Comparison of ENCODE assay signal across 19 cellular contexts in the genomic region with DNA sequence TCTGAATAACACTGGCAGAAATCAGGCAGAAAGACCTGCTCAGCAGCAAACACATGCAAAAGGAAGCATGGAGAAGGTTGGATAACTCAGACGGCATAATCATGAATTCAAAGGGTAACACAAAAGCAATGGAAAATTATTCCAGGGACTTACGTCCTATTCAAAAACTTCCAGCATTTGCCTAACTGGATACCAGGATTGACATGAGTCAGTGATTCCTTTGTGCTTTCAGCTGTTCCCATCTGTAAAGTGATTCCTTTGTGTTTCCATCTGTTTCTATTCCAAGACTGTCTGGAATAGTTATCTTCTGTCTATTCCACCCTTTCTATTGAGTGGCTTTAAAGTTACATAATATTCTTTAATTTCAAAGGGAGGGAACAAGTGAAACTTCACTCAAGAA.
"Had no signal": no experiment of that assay in that cellular context is flagged by ENCODE, and none has a peak within 500 bp of the region (broad histone marks: within the 10 kb centered on the region; RNA-seq: fewer than 3 reads in every experiment).

No MANE protein-coding gene starts in this region.

- DNase-seq: activated CD4-positive, alpha-beta memory T cell treated with anti-CD3 and anti-CD28 coated beads for 36 hours; activated CD4-positive, alpha-beta T cell treated with anti-CD3 and anti-CD28 coated beads for 36 hours; activated gamma-delta T cell treated with Interleukin-2 at 50 U/mL for 16 hours; activated T-cell treated with anti-CD3 and anti-CD28 coated beads for 4 hours; dermis blood vessel endothelial cell; foreskin fibroblast; left colon; lower lobe of right lung; pancreas; sigmoid colon; stimulated activated naive CD4-positive, alpha-beta T cell treated with Interleukin-2 at 50 U/mL for 16 hours; thyroid gland had no signal

- ATAC-seq: activated CD4-positive, alpha-beta T cell treated with anti-CD3 and anti-CD28 coated beads for 36 hours; activated naive CD4-positive, alpha-beta T cell treated with anti-CD3 and anti-CD28 coated beads, Interleukin-2, amount 50 U/mL, for 72 hours; left colon; lower lobe of right lung; pancreas had no signal

- H3K36me3 ChIP-seq: cardiac muscle cell, lower lobe of right lung, neutrophil, pancreas, sigmoid colon, thyroid gland had no signal

- FAIRE-seq: islet of Langerhans, pancreas, urothelium cell line had no signal

- H3K9me3 ChIP-seq: lower lobe of right lung, neutrophil, pancreas, sigmoid colon, thyroid gland had no signal

- H3K27me3 ChIP-seq: cardiac muscle cell, hepatocyte, neutrophil, pancreas, sigmoid colon, thyroid gland had no signal

- H3K4me1 ChIP-seq: lower lobe of right lung, pancreas, thyroid gland had no signal

- H2AFZ ChIP-seq: hepatocyte had no signal

- H3K4me3 ChIP-seq: cardiac muscle cell, hepatocyte, lower lobe of right lung, pancreas, sigmoid colon, thyroid gland had no signal

- H3K27ac ChIP-seq: cardiac muscle cell, epithelial cell of prostate, hepatocyte, lower lobe of right lung, neutrophil, pancreas, sigmoid colon, thyroid gland had no signal
